Comparison of ENCODE assay signal across 24 cellular contexts in the genomic region with DNA sequence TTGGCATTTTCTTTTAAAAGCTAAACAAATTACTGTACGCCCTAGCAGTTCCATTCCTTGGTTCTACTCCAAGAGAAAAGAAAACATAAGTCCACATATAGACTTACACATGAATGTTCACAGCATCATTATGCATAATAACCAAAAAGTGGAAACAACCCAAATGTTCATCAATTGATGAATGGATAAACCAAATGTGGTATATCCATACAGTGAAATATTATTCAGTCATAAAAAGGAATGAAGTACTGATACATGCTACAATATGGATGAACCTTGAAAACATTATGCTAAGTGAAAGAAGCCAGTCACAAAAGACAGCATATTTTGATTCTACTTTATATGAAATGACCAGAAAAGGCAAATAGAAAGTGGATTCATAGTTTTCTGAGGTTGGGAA.
"Had no signal": no experiment of that assay in that cellular context is flagged by ENCODE, and none has a peak within 500 bp of the region (broad histone marks: within the 10 kb centered on the region; RNA-seq: fewer than 3 reads in every experiment).

No MANE protein-coding gene starts in this region.

- H3K27me3 ChIP-seq: neural progenitor cell, ovary, right lobe of liver, sigmoid colon, stomach, testis, tibial artery, transverse colon, upper lobe of right lung, uterus had no signal

- FAIRE-seq: small intestine had no signal

- ATAC-seq: natural killer cell; psoas muscle; right cardiac atrium; right lobe of liver; stimulated activated effector memory CD8-positive, alpha-beta T cell treated with anti-CD3 and anti-CD28 coated beads, Interleukin-12 subunit alpha, Interleukin-12 subunit beta, amount 100 ng/mL, for 72 hours; stimulated activated naive B cell treated with anti-CD40 and anti-IgM and Interleukin-4, amounts not matched to agents 10 μg/mL and 1 μg/mL and 100 μg/mL, for 72 hours; upper lobe of right lung had no signal

- H3K79me2 ChIP-seq: parathyroid adenoma had no signal

- H2AFZ ChIP-seq: neural progenitor cell, parathyroid adenoma had no signal

- H3K9ac ChIP-seq: neural progenitor cell, parathyroid adenoma had no signal

- DNase-seq: natural killer cell; occipital lobe; ovary; posterior cingulate gyrus; psoas muscle; right cardiac atrium; right lobe of liver; sigmoid colon; small intestine; stimulated activated CD4-positive, alpha-beta T cell treated with anti-CD3 and anti-CD28 coated beads, Interleukin-15, amount 100 ng/mL, for 24 hours; stimulated activated CD4-positive, alpha-beta T cell treated with anti-CD3 and anti-CD28 coated beads, Interleukin-2, amount 100 ng/mL, for 24 hours; stimulated activated CD4-positive, alpha-beta T cell treated with anti-CD3 and anti-CD28 coated beads, Interleukin-2, amount 100 ng/mL, for 48 hours; stimulated activated CD4-positive, alpha-beta T cell treated with anti-CD3 and anti-CD28 coated beads, Interleukin-4, amount 100 ng/mL, for 24 hours; stimulated activated naive B cell treated with anti-CD40 and anti-IgM and Interleukin-4, amounts not matched to agents 10 μg/mL and 1 μg/mL and 100 μg/mL, for 72 hours; stimulated activated naive CD4-positive, alpha-beta T cell treated with Interleukin-2 at 50 U/mL for 16 hours; stomach; testis; tibial artery; transverse colon; upper lobe of right lung; uterus had no signal

- H3K9me3 ChIP-seq: ovary, psoas muscle, right lobe of liver, sigmoid colon, testis, transverse colon, upper lobe of right lung had no signal

- H3K4me1 ChIP-seq: neural progenitor cell, parathyroid adenoma, right lobe of liver, sigmoid colon, stomach, testis, tibial artery, transverse colon, upper lobe of right lung, uterus had no signal

- H3K4me2 ChIP-seq: neural progenitor cell had no signal

- H3K36me3 ChIP-seq: ovary, right lobe of liver, uterus had no signal

- H3K27ac ChIP-seq: neural progenitor cell, ovary, parathyroid adenoma, psoas muscle, right lobe of liver, sigmoid colon, stomach, testis, tibial artery, transverse colon, upper lobe of right lung, uterus had no signal

- H3K4me3 ChIP-seq: neural progenitor cell, ovary, psoas muscle, right lobe of liver, sigmoid colon, stomach, testis, tibial artery, transverse colon, upper lobe of right lung, uterus had no signal
